In genomic region chr6:44123544-44123943, GRCh38 we compare ENCODE assay signal across 14 cellular contexts. TPM values are rescaled to one million over a fixed set of nuclear protein-coding genes. Genes with fewer than 3 reads are reported as not detected.
DNase-seq lines count a peak whose midpoint lies in the region; ATAC-seq and TF ChIP-seq lines count a peak whose summit lies in the region.
"Had no signal": no experiment of that assay in that cellular context is flagged by ENCODE, and none has a peak within 500 bp of the region (broad histone marks: within the 10 kb centered on the region; RNA-seq: fewer than 3 reads in every experiment).

No MANE protein-coding gene starts in this region.

- DNase-seq in activated T-cell treated with anti-CD3 and anti-CD28 coated beads, Interleukin-2, amount 50 U/mL, for 24 hours = no peak
- DNase-seq in activated T-cell treated with anti-CD3 and anti-CD28 coated beads, Interleukin-2, amount 50 U/mL, for 48 hours = no peak
- DNase-seq in T-helper 17 cell = no peak
- no peak for DNase-seq in fibroblast of lung (ENCODE audit: low read depth in 2 of 2)
- no peak for DNase-seq in left colon
- DNase-seq: adrenal gland, heart left ventricle, SHP77 treated with DMSO at 0.1 percent for 48 hours had no signal

- ATAC-seq in T-helper 17 cell (no peak), HG03342 (IDR thresholded peaks at IDR 0.05; ENCODE audit: unreplicated experiment) (no peak), GM19328 (IDR thresholded peaks at IDR 0.05; ENCODE audit: unreplicated experiment) (no peak), left colon (no peak)
- ATAC-seq in stimulated activated memory B cell treated with anti-CD40 and anti-IgM and Interleukin-4, amounts not matched to agents 10 μg/mL and 1 μg/mL and 100 μg/mL, for 72 hours = no peak
- ATAC-seq: heart left ventricle had no signal

- no peak overlapping the region for H3K4me3 ChIP-seq in fibroblast of lung (replicated peaks in 1 of 4; ENCODE audit: control extremely low read depth in 1 of 4, insufficient read depth in 1 of 4, low read depth in 3 of 4, low read length in 4 of 4)
- H3K4me3 ChIP-seq: adrenal gland, heart left ventricle, thoracic aorta had no signal

- peak overlapping the region; percentile 23 for H3K4me3 Mint-ChIP-seq in activated T-cell treated with anti-CD3 and anti-CD28 coated beads, Interleukin-2, amount 50 U/mL, for 24 hours
- H3K4me3 Mint-ChIP-seq in T-helper 17 cell = peak overlapping the region; percentile 49
- no peak overlapping the region for H3K4me3 Mint-ChIP-seq in stimulated activated memory B cell treated with anti-CD40 and anti-IgM and Interleukin-4, amounts not matched to agents 10 μg/mL and 1 μg/mL and 100 μg/mL, for 72 hours
- H3K4me3 Mint-ChIP-seq: mesothelial cell of epicardium had no signal

- no peak overlapping the region for H2AFZ ChIP-seq in fibroblast of lung (ENCODE audit: low read length)

- H3K4me1 ChIP-seq in fibroblast of lung (ENCODE audit: control insufficient read depth, extremely low read depth, insufficient read depth, low read length) = peaks cover 13% of the 10 kb centered on the region

- peak overlapping the region; percentile 8 for H3K4me2 ChIP-seq in fibroblast of lung (ENCODE audit: extremely low read depth, insufficient read depth, low read length)

- H3K9ac ChIP-seq in fibroblast of lung (ENCODE audit: insufficient read depth, low read length) = no peak overlapping the region

- H3K27ac Mint-ChIP-seq in activated T-cell treated with anti-CD3 and anti-CD28 coated beads, Interleukin-2, amount 50 U/mL, for 24 hours = no peak overlapping the region
- peak overlapping the region; percentile 84 for H3K27ac Mint-ChIP-seq in T-helper 17 cell
- peak overlapping the region; percentile 7 for H3K27ac Mint-ChIP-seq in stimulated activated memory B cell treated with anti-CD40 and anti-IgM and Interleukin-4, amounts not matched to agents 10 μg/mL and 1 μg/mL and 100 μg/mL, for 72 hours

- H3K27ac ChIP-seq in fibroblast of lung (ENCODE audit: insufficient read depth, low read length) = no peak overlapping the region

- peaks cover 87% of the 10 kb centered on the region for H3K79me2 ChIP-seq in fibroblast of lung (ENCODE audit: control insufficient read depth, insufficient read depth, low read length)

- no peak for TF ChIP-seq CTCF in fibroblast of lung (conservative IDR thresholded peaks at IDR 0.05 in 1 of 2, IDR thresholded peaks at IDR 0.05 in 1 of 2; ENCODE audit: low read depth in 1 of 2, low read length in 2 of 2)

- no peaks in the 10 kb centered on the region for H3K27me3 Mint-ChIP-seq in activated T-cell treated with anti-CD3 and anti-CD28 coated beads, Interleukin-2, amount 50 U/mL, for 24 hours
- H3K27me3 Mint-ChIP-seq in T-helper 17 cell = no peaks in the 10 kb centered on the region
- no peaks in the 10 kb centered on the region for H3K27me3 Mint-ChIP-seq in stimulated activated memory B cell treated with anti-CD40 and anti-IgM and Interleukin-4, amounts not matched to agents 10 μg/mL and 1 μg/mL and 100 μg/mL, for 72 hours

- no peaks in the 10 kb centered on the region for H3K36me3 ChIP-seq in fibroblast of lung (ENCODE audit: control insufficient read depth, insufficient read depth, low read length)
- H3K36me3 ChIP-seq: adrenal gland, thoracic aorta had no signal

- H3K9me3 Mint-ChIP-seq in activated T-cell treated with anti-CD3 and anti-CD28 coated beads, Interleukin-2, amount 50 U/mL, for 24 hours = no peaks in the 10 kb centered on the region
- H3K9me3 Mint-ChIP-seq in stimulated activated memory B cell treated with anti-CD40 and anti-IgM and Interleukin-4, amounts not matched to agents 10 μg/mL and 1 μg/mL and 100 μg/mL, for 72 hours = no peaks in the 10 kb centered on the region
- H3K9me3 Mint-ChIP-seq: mesothelial cell of epicardium had no signal

- peaks cover 2% of the 10 kb centered on the region for H4K20me1 ChIP-seq in fibroblast of lung (ENCODE audit: control insufficient read depth, extremely low read depth, insufficient read depth, low read length)

- peaks cover 72% of the 10 kb centered on the region for H3K4me1 Mint-ChIP-seq in activated T-cell treated with anti-CD3 and anti-CD28 coated beads, Interleukin-2, amount 50 U/mL, for 24 hours (ENCODE audit: low read depth)
- peaks cover 57% of the 10 kb centered on the region for H3K4me1 Mint-ChIP-seq in T-helper 17 cell
- peaks cover 75% of the 10 kb centered on the region for H3K4me1 Mint-ChIP-seq in stimulated activated memory B cell treated with anti-CD40 and anti-IgM and Interleukin-4, amounts not matched to agents 10 μg/mL and 1 μg/mL and 100 μg/mL, for 72 hours

- H3K27me3 ChIP-seq in fibroblast of lung (ENCODE audit: control insufficient read depth, insufficient read depth, low read length) = no peaks in the 10 kb centered on the region
- H3K27me3 ChIP-seq: adrenal gland, heart left ventricle had no signal

- H3K9me3 ChIP-seq in T-helper 17 cell (ENCODE audit: control insufficient read depth, low read length, poor library complexity, severe bottlenecking) = no peaks in the 10 kb centered on the region
- H3K9me3 ChIP-seq in fibroblast of lung (ENCODE audit: control insufficient read depth, insufficient read depth, low read depth, low read length) = no peaks in the 10 kb centered on the region
- H3K9me3 ChIP-seq: adrenal gland, heart left ventricle, thoracic aorta had no signal

- H3K36me3 Mint-ChIP-seq in activated T-cell treated with anti-CD3 and anti-CD28 coated beads, Interleukin-2, amount 50 U/mL, for 24 hours (ENCODE audit: low read depth) = peaks cover 54% of the 10 kb centered on the region
- peaks cover 3% of the 10 kb centered on the region for H3K36me3 Mint-ChIP-seq in T-helper 17 cell (ENCODE audit: low read depth)
- peaks cover 7% of the 10 kb centered on the region for H3K36me3 Mint-ChIP-seq in stimulated activated memory B cell treated with anti-CD40 and anti-IgM and Interleukin-4, amounts not matched to agents 10 μg/mL and 1 μg/mL and 100 μg/mL, for 72 hours
- H3K36me3 Mint-ChIP-seq: mesothelial cell of epicardium had no signal

- intact Hi-C loops in left colon (cut with DNase I, micrococcal nuclease) = no loop called here

RNA-seq across cellular contexts. Expression of gene MRPL14, which starts 3.7 kb away (rescaled TPM):
- total RNA-seq in T-helper 17 cell (10 to 100 TPM; 13.2 to 13.7 TPM), fibroblast of lung (53.7 and 60.6 TPM in 2 replicates), left colon (10 to 100 TPM; 47.5 to 63.1 TPM)
- 36.2 and 51.9 TPM in 2 replicates for polyA plus RNA-seq in fibroblast of lung
- 64.9 and 96.3 TPM in 2 replicates for polyA plus RNA-seq in fibroblast of lung (2012)
- polyA minus RNA-seq in fibroblast of lung (ENCODE audit: low replicate concordance) = 13.2 and 13.9 TPM in 2 replicates

RNA-seq across cellular contexts. Expression of gene TMEM63B, which starts 3.8 kb away (rescaled TPM):
- total RNA-seq in T-helper 17 cell (10 to 100 TPM; 25.6 to 27.1 TPM), fibroblast of lung (22.9 and 42.1 TPM in 2 replicates), left colon (100 to 1,000 TPM in 1 of 2 donors, 10 to 100 TPM in 1; 99.7 to 102 TPM)
- 32.2 and 47.6 TPM in 2 replicates for polyA plus RNA-seq in fibroblast of lung
- polyA plus RNA-seq in fibroblast of lung (2012) = 22.8 and 29.5 TPM in 2 replicates
- polyA minus RNA-seq in fibroblast of lung (ENCODE audit: low replicate concordance) = 126 and 162 TPM in 2 replicates

RNA-seq across cellular contexts. Expression of gene CAPN11, which starts 35.1 kb away (rescaled TPM):
- total RNA-seq in T-helper 17 cell (1 to 10 TPM in 1 of 2 donors, under 1 TPM in 1; 0.26 to 1.0 TPM), fibroblast of lung (not detected in 2 replicates), left colon (1 to 10 TPM in 1 of 2 donors, under 1 TPM in 1; 0.70 to 3.0 TPM)
- not detected in 2 replicates for polyA plus RNA-seq in fibroblast of lung
- 0.07 TPM in 1 of 2 replicates, not detected in the other for polyA plus RNA-seq in fibroblast of lung (2012)
- polyA minus RNA-seq in fibroblast of lung (ENCODE audit: low replicate concordance) = 0.44 TPM in 1 of 2 replicates, not detected in the other
- total RNA-seq: mesothelial cell of epicardium, renal cortical epithelial cell, thoracic aorta had no signal
